ENCODE assay signal across 8 cellular contexts in genomic region chr9:134324359-134325095, GRCh38. TPM values are rescaled to one million over a fixed set of nuclear protein-coding genes. Genes with fewer than 3 reads are reported as not detected.
DNase-seq lines count a peak whose midpoint lies in the region; ATAC-seq and TF ChIP-seq lines count a peak whose summit lies in the region.

No MANE protein-coding gene starts in this region.

- H3K36me3 Mint-ChIP-seq in T-helper 1 cell treated with Interleukin-12 subunit alpha and Interleukin-12 subunit beta and Interleukin-4 antibody, amounts not matched to agents 30 μg/mL and 1 μg/mL, for 36 hours (ENCODE audit: low read depth): no peaks in the 10 kb centered on the region

- H3K27ac Mint-ChIP-seq in T-helper 1 cell treated with Interleukin-12 subunit alpha and Interleukin-12 subunit beta and Interleukin-4 antibody, amounts not matched to agents 30 μg/mL and 1 μg/mL, for 36 hours: no peak overlapping the region

- no peak for TF ChIP-seq CTCF in thoracic aorta (IDR thresholded peaks at IDR 0.05)

- H3K4me3 Mint-ChIP-seq in T-helper 1 cell treated with Interleukin-12 subunit alpha and Interleukin-12 subunit beta and Interleukin-4 antibody, amounts not matched to agents 30 μg/mL and 1 μg/mL, for 36 hours: peak overlapping the region; percentile 63

- ATAC-seq in left lobe of liver (peak; percentile 1), thoracic aorta (ENCODE audit: insufficient number of reproducible peaks, low FRiP score, low read depth) (no peak)

- H3K27ac ChIP-seq in thoracic aorta: peak overlapping the region; percentile 93 to 96

- no peaks in the 10 kb centered on the region for H3K36me3 ChIP-seq in thoracic aorta

- DNase-seq in T-helper 1 cell: no peak
- peak; percentile 50 for DNase-seq in amniotic epithelial cell (ENCODE audit: low read depth)
- DNase-seq in left lobe of liver (ENCODE audit: low spot score): peak; percentile 72
- no peak for DNase-seq in thoracic aorta (ENCODE audit: low spot score)
- no peak for DNase-seq in GOT3 (lab: John Stamatoyannopoulos, UW)
- DNase-seq in islet precursor cell: no peak
- DNase-seq in NCI-H1105 (lab: John Stamatoyannopoulos, UW): no peak

- peaks cover 39% of the 10 kb centered on the region for H3K27me3 Mint-ChIP-seq in T-helper 1 cell treated with Interleukin-12 subunit alpha and Interleukin-12 subunit beta and Interleukin-4 antibody, amounts not matched to agents 30 μg/mL and 1 μg/mL, for 36 hours (ENCODE audit: low read depth)

- peak overlapping the region; percentile 91 for H3K4me3 ChIP-seq in thoracic aorta

- H3K4me1 Mint-ChIP-seq in T-helper 1 cell treated with Interleukin-12 subunit alpha and Interleukin-12 subunit beta and Interleukin-4 antibody, amounts not matched to agents 30 μg/mL and 1 μg/mL, for 36 hours (ENCODE audit: low read depth): peaks cover 2% of the 10 kb centered on the region

- H3K9me3 ChIP-seq in thoracic aorta: no peaks in the 10 kb centered on the region

- no peaks in the 10 kb centered on the region for H3K27me3 ChIP-seq in thoracic aorta (replicated peaks; ENCODE audit: insufficient read depth)

- H3K9me3 Mint-ChIP-seq in T-helper 1 cell treated with Interleukin-12 subunit alpha and Interleukin-12 subunit beta and Interleukin-4 antibody, amounts not matched to agents 30 μg/mL and 1 μg/mL, for 36 hours: no peaks in the 10 kb centered on the region

- H3K4me1 ChIP-seq in thoracic aorta (ENCODE audit: control insufficient read depth in 1 of 2, low read depth in 2 of 2): peaks cover 30 to 48% of the 10 kb centered on the region in 2 donors

RNA-seq across cellular contexts. Expression of gene RXRA, which starts 1.7 kb away (rescaled TPM):
- 163 TPM for total RNA-seq in left lobe of liver
- total RNA-seq in thoracic aorta: 10 to 100 TPM; 45.4 to 58.1 TPM

Comparison
In these comparisons a context has a peak if more than half of its experiments do, and no peak if none do; other contexts are left out.
1. DNase-seq: peak in amniotic epithelial cell (single experiment) and left lobe of liver (single experiment); none in T-helper 1 cell (0 of 5), thoracic aorta (single experiment), GOT3 (single experiment), islet precursor cell (single experiment) and NCI-H1105 (single experiment).